4 cellular contexts compared by ENCODE assay signal in the genomic region with DNA sequence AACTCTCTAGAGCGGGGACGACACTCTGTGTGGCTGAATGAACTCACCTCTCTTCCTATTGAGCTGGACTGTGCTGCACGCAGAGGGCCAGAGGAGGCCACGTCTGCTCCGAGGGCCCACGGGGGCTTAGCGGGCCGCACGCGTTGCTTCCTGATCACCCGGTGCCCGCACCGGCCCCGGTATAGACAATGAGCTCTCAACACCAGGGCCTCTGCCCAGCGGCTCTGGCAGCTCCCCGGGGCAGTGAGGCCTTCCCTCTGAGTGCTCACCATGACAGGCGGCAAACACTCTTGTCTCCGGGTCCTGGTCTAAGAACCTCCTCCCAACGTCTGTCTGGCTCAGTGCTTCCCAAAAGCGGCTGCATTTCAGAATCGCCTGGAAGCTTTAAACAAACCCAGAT.
"Had no signal": no experiment of that assay in that cellular context is flagged by ENCODE, and none has a peak within 500 bp of the region (broad histone marks: within the 10 kb centered on the region; RNA-seq: fewer than 3 reads in every experiment).

No MANE protein-coding gene starts in this region.

- H3K27ac Mint-ChIP-seq: H9, IgD-negative memory B cell had no signal

- H3K36me3 Mint-ChIP-seq: IgD-negative memory B cell had no signal

- H3K4me1 Mint-ChIP-seq: H9 had no signal

- H3K9me3 Mint-ChIP-seq: H9, IgD-negative memory B cell had no signal

- DNase-seq: GOT3, H9, HCEC 1CT had no signal

- H3K4me3 Mint-ChIP-seq: H9, IgD-negative memory B cell had no signal
